8 cellular contexts compared by ENCODE assay signal in the genomic region with DNA sequence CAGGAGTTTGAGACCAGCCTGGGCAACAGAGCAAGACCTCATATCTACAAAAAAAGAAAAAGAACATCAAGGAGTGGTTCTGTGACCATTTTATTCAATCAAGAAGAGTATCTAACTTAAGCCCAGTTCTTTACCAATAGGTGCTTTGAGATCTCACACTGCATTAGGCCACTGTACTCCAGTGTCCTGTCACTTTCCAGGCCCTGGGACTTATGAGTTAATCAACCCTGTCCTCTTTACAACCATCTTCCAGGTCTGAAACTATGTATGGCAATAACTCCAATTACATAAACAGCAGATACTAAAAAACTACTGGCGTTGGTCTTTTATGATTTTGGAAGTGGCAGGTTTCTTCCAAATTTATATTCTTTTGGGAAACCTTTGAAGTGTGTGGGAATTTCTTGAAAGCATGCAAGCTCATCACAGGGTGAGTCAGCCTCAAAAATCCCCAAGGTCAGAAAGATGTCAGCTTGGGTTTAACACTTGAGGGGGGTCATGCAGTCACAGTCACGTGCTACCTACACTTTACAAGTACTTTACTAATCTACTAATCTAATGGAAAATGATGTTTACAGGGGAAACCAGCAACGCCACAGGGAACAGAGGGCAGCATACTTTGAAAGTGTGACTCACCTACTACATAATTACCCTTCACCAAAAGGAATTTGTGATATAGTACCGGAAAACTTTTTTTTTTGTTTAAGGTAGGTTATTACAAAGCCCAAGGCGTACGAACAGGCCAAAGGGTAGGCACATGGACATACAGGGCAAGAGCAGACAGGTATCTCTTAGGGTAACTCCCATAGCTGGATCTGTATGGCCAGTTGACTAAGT. TPM values are rescaled to one million over a fixed set of nuclear protein-coding genes. Genes with fewer than 3 reads are reported as not detected.
A peak's percentile ranks its signal among the peaks of the same experiment; 100 is the strongest.
DNase-seq lines count a peak whose midpoint lies in the region; ATAC-seq and TF ChIP-seq lines count a peak whose summit lies in the region.

No MANE protein-coding gene starts in this region.

- H3K27ac Mint-ChIP-seq in activated naive CD8-positive, alpha-beta T cell treated with anti-CD3 and anti-CD28 coated beads for 36 hours, result peak overlapping the region; percentile 89
- H3K27ac Mint-ChIP-seq in mesothelial cell of epicardium, result peak overlapping the region; percentile 89

- H3K27me3 Mint-ChIP-seq in activated naive CD8-positive, alpha-beta T cell treated with anti-CD3 and anti-CD28 coated beads for 36 hours, result no peaks in the 10 kb centered on the region
- H3K27me3 Mint-ChIP-seq in mesothelial cell of epicardium (ENCODE audit: low read depth), result no peaks in the 10 kb centered on the region

- ATAC-seq in HG02981 (IDR thresholded peaks at IDR 0.05; ENCODE audit: unreplicated experiment), result peak; percentile 68
- no peak for ATAC-seq in HG03521 (IDR thresholded peaks at IDR 0.05; ENCODE audit: unreplicated experiment)
- ATAC-seq in GM21390 (IDR thresholded peaks at IDR 0.05; ENCODE audit: unreplicated experiment), result no peak

- no peak for TF ChIP-seq CTCF in mesothelial cell of epicardium (IDR thresholded peaks at IDR 0.05; ENCODE audit: unreplicated experiment)

- peak; percentile 99 for DNase-seq in ELR (ENCODE audit: low read depth)
- peak; percentile 47 for DNase-seq in activated naive CD8-positive, alpha-beta T cell treated with anti-CD3 and anti-CD28 coated beads for 36 hours
- DNase-seq in mesothelial cell of epicardium (ENCODE audit: low spot score in 2 of 2, unreplicated experiment in 2 of 2), result no peak
- no peak for DNase-seq in GM19238 (ENCODE audit: insufficient read length, low spot score)
- DNase-seq in middle frontal gyrus (ENCODE audit: extremely low spot score, low spot score), result no peak

- no peaks in the 10 kb centered on the region for H3K9me3 Mint-ChIP-seq in activated naive CD8-positive, alpha-beta T cell treated with anti-CD3 and anti-CD28 coated beads for 36 hours
- H3K9me3 Mint-ChIP-seq in mesothelial cell of epicardium, result no peaks in the 10 kb centered on the region

- peaks cover 41% of the 10 kb centered on the region for H3K36me3 Mint-ChIP-seq in activated naive CD8-positive, alpha-beta T cell treated with anti-CD3 and anti-CD28 coated beads for 36 hours
- H3K36me3 Mint-ChIP-seq in mesothelial cell of epicardium, result peaks cover 21% of the 10 kb centered on the region

- no peak overlapping the region for H3K4me3 Mint-ChIP-seq in activated naive CD8-positive, alpha-beta T cell treated with anti-CD3 and anti-CD28 coated beads for 36 hours
- H3K4me3 Mint-ChIP-seq in mesothelial cell of epicardium, result no peak overlapping the region

- peaks cover 29% of the 10 kb centered on the region for H3K4me1 Mint-ChIP-seq in activated naive CD8-positive, alpha-beta T cell treated with anti-CD3 and anti-CD28 coated beads for 36 hours
- H3K4me1 Mint-ChIP-seq in mesothelial cell of epicardium, result peaks cover 6% of the 10 kb centered on the region

RNA-seq across cellular contexts. Expression of gene PISD, which starts 15.6 kb away (rescaled TPM):
- total RNA-seq in activated naive CD8-positive, alpha-beta T cell treated with anti-CD3 and anti-CD28 coated beads for 36 hours, result 10 to 100 TPM; 43.4 to 45.8 TPM
- 40.4 to 43.8 TPM (median 41.8 TPM) in 3 replicates for total RNA-seq in mesothelial cell of epicardium

Comparison
In these comparisons a context has a peak if more than half of its experiments do, and no peak if none do; other contexts are left out.
1. DNase-seq: peak in ELR (single experiment) and activated naive CD8-positive, alpha-beta T cell treated with anti-CD3 and anti-CD28 coated beads for 36 hours (single experiment); none in mesothelial cell of epicardium (0 of 2), GM19238 (single experiment) and middle frontal gyrus (single experiment).